ENCODE assay signal across 8 cellular contexts in genomic region chr17:33964344-33964979, GRCh38.
A peak's percentile ranks its signal among the peaks of the same experiment; 100 is the strongest.
DNase-seq lines count a peak whose midpoint lies in the region; ATAC-seq, FAIRE-seq and TF ChIP-seq lines count a peak whose summit lies in the region.

No MANE protein-coding gene starts in this region.

- no peak for TF ChIP-seq EP300 in A549 (IDR thresholded peaks at IDR 0.05)

- TF ChIP-seq CTCF in A549 (IDR thresholded peaks at IDR 0.05): no peak
- TF ChIP-seq CTCF in foreskin fibroblast (IDR thresholded peaks at IDR 0.05; ENCODE audit: low read depth, low read length): no peak

- no peak for TF ChIP-seq POLR2A in A549 (IDR thresholded peaks at IDR 0.05; ENCODE audit: low read length)

- peaks cover 8% of the 10 kb centered on the region; the same call in 1 of the 3 replicates for H3K9me3 ChIP-seq in A549

- TF ChIP-seq RAD21 in A549 (conservative IDR thresholded peaks at IDR 0.05 in 1 of 2, IDR thresholded peaks at IDR 0.05 in 1 of 2): no peak

- H3K4me2 ChIP-seq in A549: no peak overlapping the region

- 25% methylated on average over 5 of the region's 5 CpGs for WGBS in A549 (ENCODE audit: missing lambda C conversion rate)

- DNase-seq in A549 (ENCODE audit: low read depth in 1 of 2, low spot score in 1 of 2) (peak in 1 of 2 experiments; percentile 20), GM18507 (ENCODE audit: extremely low spot score, insufficient read length, low read depth) (peak; percentile 53), NCI-H774 (lab: John Stamatoyannopoulos, UW) (peak; percentile 39), left lobe of liver (ENCODE audit: low spot score) (no peak), foreskin fibroblast (no peak), urothelium cell line (ENCODE audit: low spot score) (no peak), NCI-H2081 treated with DMSO at 0.1 percent for 48 hours (lab: John Stamatoyannopoulos, UW) (no peak)

- POLR2A ChIA-PET in A549 (lab: Yijun Ruan, JAX): no interaction called here

- H3K27ac ChIP-seq in A549: no peak overlapping the region

- CTCF ChIA-PET in A549 (lab: Yijun Ruan, JAX): interaction anchor here (0.9 kb wide), 1 partner anchor 9 kb away, joined by 3 read pairs; no protein-coding TSS in a partner anchor

- no peak for FAIRE-seq in A549 (lab: Jason Lieb, UNC)
- peak; percentile 98 for FAIRE-seq in GM18507 (lab: Jason Lieb, UNC)
- FAIRE-seq in urothelium cell line (lab: Jason Lieb, UNC): no peak

- H3K4me1 ChIP-seq in A549: peaks cover 3% of the 10 kb centered on the region; the same call in 1 of the 3 replicates

- ATAC-seq in A549 (peak; percentile 36 to 44; a peak in 1 of 6 replicates), HG02840 (IDR thresholded peaks at IDR 0.05; ENCODE audit: low FRiP score, unreplicated experiment) (peak; percentile 67), left lobe of liver (peak; percentile 33)

- no peak overlapping the region for H3K4me3 ChIP-seq in A549
- H3K4me3 ChIP-seq in foreskin fibroblast (ENCODE audit: low read depth in 1 of 2, low read length in 2 of 2): no peak overlapping the region

TF ChIP-seq in A549, 52 proteins besides CTCF, POLR2A, EP300 and RAD21:
- TF ChIP-seq HEYL (CRISPR knock-in tag; IDR thresholded peaks at IDR 0.05): no peak
TF ChIP-seq in A549: peak in this region for 0.

Comparison
In these comparisons a context has a peak if more than half of its experiments do, and no peak if none do; other contexts are left out.
1. DNase-seq: peak in GM18507 (single experiment) and NCI-H774 (single experiment); none in left lobe of liver (single experiment), foreskin fibroblast (0 of 2), urothelium cell line (single experiment) and NCI-H2081 treated with DMSO at 0.1 percent for 48 hours (single experiment).
2. Peak in every context shown above with its lines, with median percentiles within 50 percentile points of each other: ATAC-seq.